Comparison of ENCODE assay signal across 20 cellular contexts in the genomic region with DNA sequence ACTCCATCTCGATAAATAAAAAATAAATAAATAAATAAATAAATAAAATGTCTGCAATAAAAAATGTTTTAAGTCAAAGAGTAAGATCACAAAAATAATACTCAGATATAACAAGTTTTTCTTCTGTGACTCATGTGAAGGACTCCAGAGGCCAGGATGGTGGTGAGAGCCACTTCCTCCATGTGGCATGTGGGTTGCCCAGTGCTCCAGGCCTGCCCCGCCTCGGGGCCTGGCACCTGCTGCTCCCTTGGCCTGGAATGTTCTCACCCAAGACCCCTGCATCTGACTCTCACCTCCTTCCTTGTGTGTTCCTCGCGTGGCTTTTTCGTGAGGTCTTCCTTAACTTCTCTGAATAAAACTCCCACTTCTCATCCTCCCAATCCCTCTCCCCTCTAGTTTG.
DNase-seq lines count a peak whose midpoint lies in the region; TF ChIP-seq lines count a peak whose summit lies in the region.
"Had no signal": no experiment of that assay in that cellular context is flagged by ENCODE, and none has a peak within 500 bp of the region (broad histone marks: within the 10 kb centered on the region; RNA-seq: fewer than 3 reads in every experiment).

No MANE protein-coding gene starts in this region.

- H3K36me3 ChIP-seq in osteoblast (ENCODE audit: insufficient read depth, low read length) (no peaks in the 10 kb centered on the region), transverse colon (no peaks in the 10 kb centered on the region), BE2C (no peaks in the 10 kb centered on the region)

- H3K4me1 ChIP-seq in osteoblast (ENCODE audit: insufficient read depth, low read length) (peaks cover 8% of the 10 kb centered on the region), transverse colon (peaks cover 0 to 17% (median 4%) of the 10 kb centered on the region in 4 donors), BE2C (no peaks in the 10 kb centered on the region)
- H3K4me1 ChIP-seq: A549 had no signal

- H3K27ac ChIP-seq in osteoblast (ENCODE audit: low read depth, low read length) (no peak overlapping the region), transverse colon (no peak overlapping the region)
- H3K27ac ChIP-seq: A549, RWPE1 had no signal

- TF ChIP-seq CTCF in epithelial cell of esophagus (IDR thresholded peaks at IDR 0.05; ENCODE audit: insufficient read depth, low read depth, low read length, missing control alignments) (no peak), osteoblast (IDR thresholded peaks at IDR 0.05; ENCODE audit: extremely low read depth, low read depth, low read length) (no peak), transverse colon (IDR thresholded peaks at IDR 0.05) (no peak), BE2C (IDR thresholded peaks at IDR 0.05; ENCODE audit: low read depth, low read length) (no peak)

- no peak for TF ChIP-seq POLR2A in transverse colon (IDR thresholded peaks at IDR 0.05)

- no peaks in the 10 kb centered on the region for H3K79me2 ChIP-seq in osteoblast (ENCODE audit: insufficient read depth, low read length)

- no peaks in the 10 kb centered on the region for H4K20me1 ChIP-seq in osteoblast (ENCODE audit: insufficient read depth, low read length)

- peaks cover 2% of the 10 kb centered on the region for H3K9me3 ChIP-seq in osteoblast (ENCODE audit: low read depth, low read length)
- H3K9me3 ChIP-seq in transverse colon: peaks cover 0 to 16% of the 10 kb centered on the region in 2 donors
- H3K9me3 ChIP-seq in BE2C: no peaks in the 10 kb centered on the region

- no peak overlapping the region for H2AFZ ChIP-seq in osteoblast (ENCODE audit: low read length)

- intact Hi-C loops in transverse colon (cut with DNase I; ENCODE audit: low total_unique reads): no loop called here

- 84 to 100% methylated on average over 1 to 6 of the region's 6 CpGs for WGBS in transverse colon (ENCODE audit: low coverage in 1 of 2), 2 donors

- DNase-seq in CD1c-positive myeloid dendritic cell (ENCODE audit: extremely low spot score) (peak; percentile 1), M059J (ENCODE audit: low read depth) (peak; percentile 33), epithelial cell of esophagus (ENCODE audit: low read depth) (peak; percentile 18), osteoblast (ENCODE audit: insufficient read length, low spot score, missing footprints) (peak; percentile 92), NCI-H748 treated with DMSO at 0.1 percent for 48 hours (lab: John Stamatoyannopoulos, UW) (no peak), transverse colon (no peak), BE2C (no peak)
- DNase-seq: AML-193, Calu3, DND-41, H7, IMR-90, KG1, NCI-H2029, NCI-H446, NCI-H526, SHP77, T-cell had no signal

- H3K4me2 ChIP-seq in osteoblast (ENCODE audit: insufficient read depth, low read length): no peak overlapping the region
- H3K4me2 ChIP-seq: A549 had no signal

- TF ChIP-seq EP300 in transverse colon (IDR thresholded peaks at IDR 0.05; ENCODE audit: low read depth): no peak

- in situ Hi-C loops in transverse colon (cut with MboI; ENCODE audit: low pct_ligation_motif_present in 1 of 4, low pct_unique_long_range_greater_than_20kb in 1 of 4, low sequenced_read_pairs in 3 of 4): loop anchor here in 1 of 4 donors (25.0 kb wide), 1 partner anchor 96 kb away; no protein-coding TSS in a partner anchor

- H3K4me3 ChIP-seq in epithelial cell of esophagus (ENCODE audit: low read length) (no peak overlapping the region), osteoblast (ENCODE audit: insufficient read depth, low read length) (no peak overlapping the region), transverse colon (no peak overlapping the region), BE2C (ENCODE audit: low read depth, low read length) (no peak overlapping the region)
- H3K4me3 ChIP-seq: A549 had no signal

- H3K27me3 ChIP-seq in osteoblast (ENCODE audit: insufficient read depth, low read length): no peaks in the 10 kb centered on the region
- no peaks in the 10 kb centered on the region for H3K27me3 ChIP-seq in transverse colon
- peaks cover 1% of the 10 kb centered on the region; the same call in 1 of the 2 replicates for H3K27me3 ChIP-seq in BE2C

Comparison
In these comparisons a context has a peak if more than half of its experiments do, and no peak if none do; other contexts are left out.
1. DNase-seq: peak in CD1c-positive myeloid dendritic cell (single experiment), M059J (single experiment), epithelial cell of esophagus (single experiment) and osteoblast (single experiment); none in NCI-H748 treated with DMSO at 0.1 percent for 48 hours (single experiment), transverse colon (single experiment) and BE2C (single experiment).